ENCODE assay signal across 27 cellular contexts in the genomic region with DNA sequence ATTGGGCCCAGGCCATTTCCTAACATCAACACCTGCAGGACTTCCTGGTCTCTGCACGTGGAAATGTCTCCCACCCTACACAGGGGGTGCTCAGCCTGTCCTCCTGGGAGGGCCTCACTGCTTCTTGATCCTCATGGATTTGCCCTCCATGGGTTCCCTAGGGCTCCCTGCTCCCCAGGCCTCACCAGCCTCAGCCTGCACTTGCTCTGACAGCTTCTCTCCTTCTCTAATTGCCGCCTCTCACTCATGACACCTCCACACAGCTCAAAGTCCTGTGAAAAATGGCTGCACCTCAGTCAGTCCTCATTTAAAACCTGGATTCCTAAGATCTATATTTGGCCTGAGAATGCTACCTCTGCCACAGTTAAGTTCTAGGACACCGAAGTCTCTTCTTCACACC.
"Had no signal": no experiment of that assay in that cellular context is flagged by ENCODE, and none has a peak within 500 bp of the region (broad histone marks: within the 10 kb centered on the region; RNA-seq: fewer than 3 reads in every experiment).

No MANE protein-coding gene starts in this region.

- H3K4me3 ChIP-seq: left ventricle myocardium inferior, lung, ovary, right atrium auricular region, skin epidermis, suprapubic skin, thoracic aorta, tibial artery, upper lobe of right lung, uterus had no signal

- FAIRE-seq: keratinocyte had no signal

- H3K36me3 Mint-ChIP-seq: mesothelial cell of epicardium; naive B cell; natural killer cell; stimulated activated effector memory CD8-positive, alpha-beta T cell treated with anti-CD3 and anti-CD28 coated beads, Interleukin-12 subunit alpha, Interleukin-12 subunit beta, amount 100 ng/mL, for 72 hours had no signal

- H3K4me1 ChIP-seq: left ventricle myocardium inferior, right atrium auricular region, suprapubic skin, tibial artery, upper lobe of right lung, uterus had no signal

- H3K36me3 ChIP-seq: left ventricle myocardium inferior, ovary, right atrium auricular region, suprapubic skin, thoracic aorta, tibial artery, upper lobe of right lung, uterus had no signal

- H3K27me3 ChIP-seq: ovary, right atrium auricular region, suprapubic skin, upper lobe of right lung, uterus had no signal

- DNase-seq: hippocampal formation; kidney glomerular epithelial cell; left colon; left ventricle myocardium inferior; mesendoderm; naive B cell; natural killer cell; nephron progenitor cell; nucleus accumbens; ovary; stimulated activated CD4-positive, alpha-beta T cell treated with anti-CD3 and anti-CD28 coated beads, Interleukin-4, amount 100 ng/mL, for 24 hours; stimulated activated naive CD4-positive, alpha-beta T cell; tibial artery; trophoblast cell; upper lobe of right lung; uterus had no signal

- H3K9me3 ChIP-seq: left ventricle myocardium inferior, ovary, right atrium auricular region, suprapubic skin, thoracic aorta, tibial artery, upper lobe of right lung, uterus had no signal

- H3K27ac ChIP-seq: left ventricle myocardium inferior, ovary, right atrium auricular region, skin epidermis, suprapubic skin, thoracic aorta, tibial artery, upper lobe of right lung, uterus had no signal

- H3K27ac Mint-ChIP-seq: mesothelial cell of epicardium; natural killer cell; nephron progenitor cell; progenitor cell of endocrine pancreas; stimulated activated effector memory CD8-positive, alpha-beta T cell treated with anti-CD3 and anti-CD28 coated beads, Interleukin-12 subunit alpha, Interleukin-12 subunit beta, amount 100 ng/mL, for 72 hours; stimulated activated naive CD8-positive, alpha-beta T cell treated with anti-CD3 and anti-CD28 coated beads, Interleukin-15, Interleukin-2, amounts not matched to agents 100 ng/mL and 50 ng/mL, for 24 hours had no signal

- H3K4me3 Mint-ChIP-seq: mesothelial cell of epicardium; naive B cell; natural killer cell; nephron progenitor cell; stimulated activated effector memory CD8-positive, alpha-beta T cell treated with anti-CD3 and anti-CD28 coated beads, Interleukin-12 subunit alpha, Interleukin-12 subunit beta, amount 100 ng/mL, for 72 hours; stimulated activated naive CD8-positive, alpha-beta T cell treated with anti-CD3 and anti-CD28 coated beads, Interleukin-15, Interleukin-2, amounts not matched to agents 100 ng/mL and 50 ng/mL, for 24 hours had no signal

- H3K9me3 Mint-ChIP-seq: naive B cell; natural killer cell; nephron progenitor cell; stimulated activated effector memory CD8-positive, alpha-beta T cell treated with anti-CD3 and anti-CD28 coated beads, Interleukin-12 subunit alpha, Interleukin-12 subunit beta, amount 100 ng/mL, for 72 hours; stimulated activated naive CD8-positive, alpha-beta T cell treated with anti-CD3 and anti-CD28 coated beads, Interleukin-15, Interleukin-2, amounts not matched to agents 100 ng/mL and 50 ng/mL, for 24 hours had no signal

- ATAC-seq: left colon; natural killer cell; sciatic nerve; stimulated activated effector memory CD8-positive, alpha-beta T cell treated with anti-CD3 and anti-CD28 coated beads, Interleukin-12 subunit alpha, Interleukin-12 subunit beta, amount 100 ng/mL, for 72 hours; upper lobe of right lung had no signal
